Comparison of ENCODE assay signal across 10 cellular contexts in genomic region chr5:150036513-150036912, GRCh38. TPM values are rescaled to one million over a fixed set of nuclear protein-coding genes. Genes with fewer than 3 reads are reported as not detected.
DNase-seq lines count a peak whose midpoint lies in the region; ATAC-seq and TF ChIP-seq lines count a peak whose summit lies in the region.
"Had no signal": no experiment of that assay in that cellular context is flagged by ENCODE, and none has a peak within 500 bp of the region (broad histone marks: within the 10 kb centered on the region; RNA-seq: fewer than 3 reads in every experiment).

No MANE protein-coding gene starts in this region.

- H3K36me3 ChIP-seq in left ventricle myocardium inferior, result peaks cover 96% of the 10 kb centered on the region

- peaks cover 25% of the 10 kb centered on the region for H3K4me1 ChIP-seq in left ventricle myocardium inferior

- no peak for ATAC-seq in HG03045 (IDR thresholded peaks at IDR 0.05; ENCODE audit: unreplicated experiment)
- ATAC-seq in GM21723 (IDR thresholded peaks at IDR 0.05; ENCODE audit: unreplicated experiment), result no peak
- ATAC-seq: T-helper 17 cell had no signal

- peak; percentile 99 for DNase-seq in HCEC 1CT
- DNase-seq in amniotic stem cell (lab: John Stamatoyannopoulos, UW), result peak; percentile 88
- DNase-seq in left ventricle myocardium inferior, result peak; percentile 35
- peak; percentile 71 for DNase-seq in stromal cell of bone marrow (ENCODE audit: low read depth)
- no peak for DNase-seq in activated naive CD4-positive, alpha-beta T cell (lab: John Stamatoyannopoulos, UW)
- DNase-seq: NCI-H526, nucleus accumbens, T-helper 17 cell had no signal

- peak overlapping the region; percentile 29 for H3K27ac ChIP-seq in left ventricle myocardium inferior (replicated peaks)

- no peak overlapping the region for H3K4me3 ChIP-seq in left ventricle myocardium inferior

- no peaks in the 10 kb centered on the region for H3K27me3 ChIP-seq in left ventricle myocardium inferior (ENCODE audit: low read depth)

- TF ChIP-seq CTCF in left ventricle myocardium inferior (IDR thresholded peaks at IDR 0.05; ENCODE audit: borderline replicate concordance), result no peak

- no peaks in the 10 kb centered on the region for H3K9me3 ChIP-seq in left ventricle myocardium inferior (replicated peaks)

- intact Hi-C loops in left ventricle myocardium inferior (cut with micrococcal nuclease), result no loop called here

RNA-seq across cellular contexts. Expression of gene HMGXB3, which starts 36.0 kb away (rescaled TPM):
- 14.7 TPM for total RNA-seq in left ventricle myocardium inferior

RNA-seq across cellular contexts. Expression of gene TIGD6, which starts 36.1 kb away (rescaled TPM):
- total RNA-seq in left ventricle myocardium inferior, result 2.8 TPM

RNA-seq across cellular contexts. Expression of gene CSF1R, which starts 49.8 kb away (rescaled TPM):
- 15.5 TPM for total RNA-seq in left ventricle myocardium inferior

Comparison
In these comparisons a context has a peak if more than half of its experiments do, and no peak if none do; other contexts are left out.
1. DNase-seq: peak in HCEC 1CT (single experiment), amniotic stem cell (single experiment), left ventricle myocardium inferior (single experiment) and stromal cell of bone marrow (single experiment); none in activated naive CD4-positive, alpha-beta T cell (0 of 4).